In the genomic region with DNA sequence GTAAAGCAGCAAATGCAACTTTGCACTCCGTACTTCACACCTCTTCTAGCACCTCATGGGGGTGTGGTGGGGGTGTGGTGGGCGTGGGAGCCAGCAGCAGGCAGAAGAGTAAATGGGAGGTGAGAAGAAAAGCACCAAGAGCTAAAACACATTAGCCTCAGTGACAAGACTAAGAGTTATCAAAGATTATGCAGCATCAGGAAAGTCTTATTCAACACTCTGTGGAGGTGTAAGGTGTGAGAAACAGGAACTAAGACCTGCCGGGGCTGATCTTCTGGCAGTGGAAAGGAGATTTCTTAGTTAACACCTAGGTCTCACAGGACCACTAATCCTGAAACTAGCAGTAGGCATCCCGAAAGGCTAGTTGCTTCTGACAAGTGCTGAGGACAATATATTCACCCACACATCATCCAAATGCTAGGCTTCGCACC, we compare ENCODE assay signal across 11 cellular contexts. TPM values are rescaled to one million over a fixed set of nuclear protein-coding genes. Genes with fewer than 3 reads are reported as not detected.
DNase-seq lines count a peak whose midpoint lies in the region; ATAC-seq and TF ChIP-seq lines count a peak whose summit lies in the region.
"Had no signal": no experiment of that assay in that cellular context is flagged by ENCODE, and none has a peak within 500 bp of the region (broad histone marks: within the 10 kb centered on the region; RNA-seq: fewer than 3 reads in every experiment).

No MANE protein-coding gene starts in this region.

- peaks cover 0 to 6% (median 0%) of the 10 kb centered on the region in 3 donors for H3K27me3 Mint-ChIP-seq in immature natural killer cell (ENCODE audit: low read depth in 3 of 3)

- DNase-seq in immature natural killer cell: peak; percentile 46 to 57 (median 51)
- no peak for DNase-seq in cortex of kidney (lab: John Stamatoyannopoulos, UW)
- no peak for DNase-seq in upper lobe of right lung
- no peak for DNase-seq in NCI-H1694 (lab: John Stamatoyannopoulos, UW)
- no peak for DNase-seq in ovary
- DNase-seq: gastrocnemius medialis, NCI-H1105 treated with DMSO at 0.1 percent for 48 hours, retina had no signal

- TF ChIP-seq POLR2A in ovary (IDR thresholded peaks at IDR 0.05): no peak

- TF ChIP-seq CTCF in upper lobe of right lung (IDR thresholded peaks at IDR 0.05): no peak
- TF ChIP-seq CTCF in ovary (IDR thresholded peaks at IDR 0.05): no peak

- H3K27ac Mint-ChIP-seq in immature natural killer cell: peak overlapping the region; percentile 80 to 92 (median 90)

- peaks cover 0 to 4% (median 0%) of the 10 kb centered on the region in 3 donors for H3K36me3 Mint-ChIP-seq in immature natural killer cell

- H3K27me3 ChIP-seq in upper lobe of right lung (no peaks in the 10 kb centered on the region), ovary (no peaks in the 10 kb centered on the region)
- H3K27me3 ChIP-seq: gastrocnemius medialis had no signal

- ATAC-seq in GM18499 (IDR thresholded peaks at IDR 0.05; ENCODE audit: insufficient read depth, unreplicated experiment) (peak; percentile 87), GM21381 (IDR thresholded peaks at IDR 0.05; ENCODE audit: unreplicated experiment) (peak; percentile 82), HG03442 (IDR thresholded peaks at IDR 0.05; ENCODE audit: unreplicated experiment) (peak; percentile 89), upper lobe of right lung (no peak)
- ATAC-seq: gastrocnemius medialis had no signal

- H3K4me1 ChIP-seq in upper lobe of right lung (peaks cover 31% of the 10 kb centered on the region), ovary (ENCODE audit: insufficient read depth) (peaks cover 26% of the 10 kb centered on the region)

- H3K4me3 Mint-ChIP-seq in immature natural killer cell: peak overlapping the region; percentile 68 to 78 (median 75)

- H3K4me1 Mint-ChIP-seq in immature natural killer cell: peaks cover 95 to 99% of the 10 kb centered on the region in 2 donors

- intact Hi-C loops in upper lobe of right lung (cut with DNase I): no loop called here
- intact Hi-C loops in ovary (cut with DNase I): no loop called here

- no peak overlapping the region for H3K27ac ChIP-seq in upper lobe of right lung
- H3K27ac ChIP-seq in ovary: no peak overlapping the region
- H3K27ac ChIP-seq: gastrocnemius medialis had no signal

- H3K9me3 ChIP-seq in upper lobe of right lung (no peaks in the 10 kb centered on the region), ovary (no peaks in the 10 kb centered on the region)
- H3K9me3 ChIP-seq: gastrocnemius medialis had no signal

- 90 to 96% (median 93%) methylated on average over 5 of the region's 5 CpGs for WGBS in ovary, 3 donors

- H3K9me3 Mint-ChIP-seq in immature natural killer cell: no peaks in the 10 kb centered on the region

- H3K4me3 ChIP-seq in upper lobe of right lung: no peak overlapping the region
- no peak overlapping the region for H3K4me3 ChIP-seq in ovary

- H3K36me3 ChIP-seq in upper lobe of right lung (no peaks in the 10 kb centered on the region), ovary (no peaks in the 10 kb centered on the region)
- H3K36me3 ChIP-seq: gastrocnemius medialis had no signal

- TF ChIP-seq EP300 in ovary (IDR thresholded peaks at IDR 0.05): no peak

RNA-seq across cellular contexts. Expression of gene TGFBR3, which starts 9.9 kb away (rescaled TPM):
- polyA plus RNA-seq in immature natural killer cell (100 to 1,000 TPM; 141 to 245 (median 183) TPM), ovary (100 to 1,000 TPM; 102 to 142 TPM)
- total RNA-seq in upper lobe of right lung (55.9 TPM), ovary (100 to 1,000 TPM in 6 of 7 donors, 10 to 100 TPM in 1; 92.4 to 442 (median 174) TPM)

Comparison
In these comparisons a context has a peak if more than half of its experiments do, and no peak if none do; other contexts are left out.
1. DNase-seq: peak in immature natural killer cell (3 of 3); none in cortex of kidney (single experiment), upper lobe of right lung (single experiment), NCI-H1694 (single experiment) and ovary (0 of 5).